In the genomic region with DNA sequence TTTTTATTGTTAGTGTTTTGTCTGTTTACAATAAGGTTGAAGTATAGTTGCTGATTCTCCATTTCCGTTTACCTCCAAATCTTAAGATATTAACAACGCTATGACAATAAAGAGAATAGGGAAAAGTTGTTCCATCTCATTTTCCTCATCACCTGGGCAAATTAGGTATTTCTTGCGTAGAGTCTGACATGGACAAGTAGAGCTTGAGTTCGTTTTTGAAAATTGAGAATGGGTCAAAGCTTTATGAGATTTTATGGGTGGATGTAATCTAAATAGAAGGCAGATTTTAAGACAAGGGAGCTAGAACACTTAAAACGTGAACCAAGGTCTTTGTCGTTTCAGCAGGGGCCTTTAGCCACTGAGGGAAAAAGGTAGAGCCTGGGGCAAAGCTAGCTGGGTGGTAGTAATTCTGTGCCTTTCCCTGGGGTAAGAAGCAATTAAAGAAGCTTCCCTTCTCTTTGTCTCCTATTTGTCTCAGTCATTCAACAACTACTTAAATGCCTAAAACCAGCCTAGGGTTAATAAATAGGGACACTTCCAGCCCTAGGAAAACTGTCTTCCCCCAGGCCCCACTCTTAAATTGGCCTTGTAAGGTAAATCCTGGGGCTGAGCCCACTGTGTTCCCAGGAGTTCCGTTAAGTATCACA, we compare ENCODE assay signal across 7 cellular contexts. TPM values are rescaled to one million over a fixed set of nuclear protein-coding genes. Genes with fewer than 3 reads are reported as not detected.
DNase-seq lines count a peak whose midpoint lies in the region; ATAC-seq and TF ChIP-seq lines count a peak whose summit lies in the region.

No MANE protein-coding gene starts in this region.

- peaks cover 2% of the 10 kb centered on the region; the same call in 1 of the 2 replicates for H4K20me1 ChIP-seq in SU-DHL-6 (ENCODE audit: low read depth, low read length)

- peak overlapping the region; percentile 91 for H3K9ac ChIP-seq in SU-DHL-6 (ENCODE audit: low read length)

- DNase-seq in H7 (no peak), glutamatergic neuron (no peak), DMS53 treated with DMSO at 0.1 percent for 48 hours (lab: John Stamatoyannopoulos, UW; ENCODE audit: unreplicated experiment) (no peak), AG20443 (ENCODE audit: low spot score) (no peak), omental fat pad (ENCODE audit: low spot score) (no peak)

- H3K4me1 Mint-ChIP-seq in glutamatergic neuron (ENCODE audit: low read depth, unreplicated experiment): peaks cover 5% of the 10 kb centered on the region
- H3K4me1 Mint-ChIP-seq in stimulated activated memory B cell treated with anti-CD40 and anti-IgM and Interleukin-4, amounts not matched to agents 10 μg/mL and 1 μg/mL and 100 μg/mL, for 72 hours: peaks cover 33% of the 10 kb centered on the region

- H3K27me3 ChIP-seq in H7 (ENCODE audit: control insufficient read depth, insufficient read depth, low read length): no peaks in the 10 kb centered on the region
- H3K27me3 ChIP-seq in SU-DHL-6 (ENCODE audit: low read length): no peaks in the 10 kb centered on the region

- H3K4me2 ChIP-seq in SU-DHL-6 (ENCODE audit: low read depth, low read length, poor library complexity, severe bottlenecking): peak overlapping the region; percentile 89

- peak overlapping the region; percentile 94 for H3K27ac Mint-ChIP-seq in glutamatergic neuron (ENCODE audit: unreplicated experiment)
- H3K27ac Mint-ChIP-seq in stimulated activated memory B cell treated with anti-CD40 and anti-IgM and Interleukin-4, amounts not matched to agents 10 μg/mL and 1 μg/mL and 100 μg/mL, for 72 hours: peak overlapping the region; percentile 98

- no peak for ATAC-seq in stimulated activated memory B cell treated with anti-CD40 and anti-IgM and Interleukin-4, amounts not matched to agents 10 μg/mL and 1 μg/mL and 100 μg/mL, for 72 hours
- ATAC-seq in omental fat pad (ENCODE audit: low FRiP score): no peak

- H3K27ac ChIP-seq in SU-DHL-6 (ENCODE audit: low read depth, low read length): peak overlapping the region; percentile 85

- peaks cover 3% of the 10 kb centered on the region for H3K27me3 Mint-ChIP-seq in glutamatergic neuron (ENCODE audit: unreplicated experiment)
- H3K27me3 Mint-ChIP-seq in stimulated activated memory B cell treated with anti-CD40 and anti-IgM and Interleukin-4, amounts not matched to agents 10 μg/mL and 1 μg/mL and 100 μg/mL, for 72 hours: no peaks in the 10 kb centered on the region

- H3F3A ChIP-seq in SU-DHL-6 (ENCODE audit: insufficient read depth): peaks cover 6% of the 10 kb centered on the region; the same call in 1 of the 2 replicates

- H3K9me3 ChIP-seq in SU-DHL-6 (ENCODE audit: insufficient read depth, low read length): no peaks in the 10 kb centered on the region

- H3K9me2 ChIP-seq in SU-DHL-6 (replicated peaks; ENCODE audit: insufficient read depth, low read length): no peaks in the 10 kb centered on the region

- H3K36me3 Mint-ChIP-seq in glutamatergic neuron (ENCODE audit: unreplicated experiment): no peaks in the 10 kb centered on the region
- peaks cover 11% of the 10 kb centered on the region for H3K36me3 Mint-ChIP-seq in stimulated activated memory B cell treated with anti-CD40 and anti-IgM and Interleukin-4, amounts not matched to agents 10 μg/mL and 1 μg/mL and 100 μg/mL, for 72 hours

- H3K36me3 ChIP-seq in H7 (replicated peaks; ENCODE audit: control insufficient read depth, insufficient read depth, low read length): no peaks in the 10 kb centered on the region
- H3K36me3 ChIP-seq in SU-DHL-6 (ENCODE audit: low read length): 0 out of 2 replicates have a peak, but pooled peaks cover 1% of the 10 kb centered on the region

- H3K79me2 ChIP-seq in SU-DHL-6 (ENCODE audit: insufficient read depth, low read length): peaks cover 44% of the 10 kb centered on the region

- peak overlapping the region; percentile 81 for H2AFZ ChIP-seq in SU-DHL-6 (ENCODE audit: low read depth, low read length, severe bottlenecking)

- H3K4me3 Mint-ChIP-seq in glutamatergic neuron (ENCODE audit: unreplicated experiment): peak overlapping the region; percentile 98
- H3K4me3 Mint-ChIP-seq in stimulated activated memory B cell treated with anti-CD40 and anti-IgM and Interleukin-4, amounts not matched to agents 10 μg/mL and 1 μg/mL and 100 μg/mL, for 72 hours: peak overlapping the region; percentile 93

- TF ChIP-seq CTCF in SU-DHL-6 (IDR thresholded peaks at IDR 0.05; ENCODE audit: insufficient read depth, low read length, poor library complexity, severe bottlenecking) (no peak), glutamatergic neuron (IDR thresholded peaks at IDR 0.05; ENCODE audit: partially characterized antibody, unreplicated experiment) (no peak), omental fat pad (IDR thresholded peaks at IDR 0.05) (no peak)

- H3K4me3 ChIP-seq in H7 (ENCODE audit: insufficient read depth, low read depth, low read length) (peak overlapping the region; percentile 99), SU-DHL-6 (ENCODE audit: insufficient read depth, low read length, poor library complexity, severe bottlenecking) (peak overlapping the region; percentile 93)

- peaks cover 6% of the 10 kb centered on the region for H3K9me3 Mint-ChIP-seq in glutamatergic neuron (ENCODE audit: unreplicated experiment)
- H3K9me3 Mint-ChIP-seq in stimulated activated memory B cell treated with anti-CD40 and anti-IgM and Interleukin-4, amounts not matched to agents 10 μg/mL and 1 μg/mL and 100 μg/mL, for 72 hours: peaks cover 9% of the 10 kb centered on the region

RNA-seq across cellular contexts. Expression of a gene that starts 0.6 kb away (rescaled TPM):
- total RNA-seq in H7 (2014; rRNA removed; shearing (Covaris generic)): 38.5 and 57.0 TPM in 2 replicates
- total RNA-seq in glutamatergic neuron (ENCODE audit: unreplicated experiment): 14.3 TPM
- 10 to 100 TPM; 13.6 to 18.7 (median 14.8) TPM for total RNA-seq in omental fat pad

RNA-seq across cellular contexts. Expression of a gene that starts 53.9 kb away (rescaled TPM):
- 44.6 and 46.5 TPM in 2 replicates for total RNA-seq in H7 (2014; rRNA removed; shearing (Covaris generic))
- total RNA-seq in glutamatergic neuron (ENCODE audit: unreplicated experiment) (53.4 TPM), omental fat pad (10 to 100 TPM; 20.4 to 35.1 (median 22.2) TPM)
